13 cellular contexts compared by ENCODE assay signal in genomic region chr3:196135693-196136639, GRCh38. TPM values are rescaled to one million over a fixed set of nuclear protein-coding genes. Genes with fewer than 3 reads are reported as not detected.
A peak's percentile ranks its signal among the peaks of the same experiment; 100 is the strongest.
DNase-seq lines count a peak whose midpoint lies in the region; ATAC-seq and TF ChIP-seq lines count a peak whose summit lies in the region.
"Had no signal": no experiment of that assay in that cellular context is flagged by ENCODE, and none has a peak within 500 bp of the region (broad histone marks: within the 10 kb centered on the region; RNA-seq: fewer than 3 reads in every experiment).

No MANE protein-coding gene starts in this region.

- peak overlapping the region; percentile 44 for H2BK12ac ChIP-seq in trophoblast cell (ENCODE audit: low read length)

- H3K27me3 Mint-ChIP-seq in activated T-helper 2 cell treated with anti-CD3 and anti-CD28 coated beads, Interferon-gamma antibody, Interleukin-2, Interleukin-4, amounts not matched to agents 10 μg/mL and 5 μg/mL and 100 μg/mL, durations not matched to agents 14 hours and 24 hours and 36 hours (ENCODE audit: low read depth) = no peaks in the 10 kb centered on the region
- H3K27me3 Mint-ChIP-seq in activated T-helper 17 cell treated with anti-CD3 and anti-CD28 coated beads, Interleukin-2, amount 50 U/mL, for 72 hours = no peaks in the 10 kb centered on the region
- H3K27me3 Mint-ChIP-seq: CD4-positive, alpha-beta memory T cell; naive thymus-derived CD8-positive, alpha-beta T cell had no signal

- H2BK120ac ChIP-seq in trophoblast cell (ENCODE audit: insufficient read depth, low read length, poor library complexity) = no peak overlapping the region

- H3K9me3 ChIP-seq in trophoblast cell (ENCODE audit: insufficient read depth, low read depth, low read length) = no peaks in the 10 kb centered on the region
- H3K9me3 ChIP-seq in tibial artery = no peaks in the 10 kb centered on the region

- no peak overlapping the region for H3K4me3 Mint-ChIP-seq in activated T-helper 2 cell treated with anti-CD3 and anti-CD28 coated beads, Interferon-gamma antibody, Interleukin-2, Interleukin-4, amounts not matched to agents 10 μg/mL and 5 μg/mL and 100 μg/mL, durations not matched to agents 14 hours and 24 hours and 36 hours (ENCODE audit: low read depth)
- no peak overlapping the region for H3K4me3 Mint-ChIP-seq in activated T-helper 17 cell treated with anti-CD3 and anti-CD28 coated beads, Interleukin-2, amount 50 U/mL, for 72 hours
- H3K4me3 Mint-ChIP-seq: CD4-positive, alpha-beta memory T cell; naive thymus-derived CD8-positive, alpha-beta T cell had no signal

- H3K27ac Mint-ChIP-seq in activated T-helper 2 cell treated with anti-CD3 and anti-CD28 coated beads, Interferon-gamma antibody, Interleukin-2, Interleukin-4, amounts not matched to agents 10 μg/mL and 5 μg/mL and 100 μg/mL, durations not matched to agents 14 hours and 24 hours and 36 hours = no peak overlapping the region
- H3K27ac Mint-ChIP-seq in activated T-helper 17 cell treated with anti-CD3 and anti-CD28 coated beads, Interleukin-2, amount 50 U/mL, for 72 hours = no peak overlapping the region

- no peak overlapping the region for H4K91ac ChIP-seq in trophoblast cell (ENCODE audit: low read depth, low read length)

- H3K18ac ChIP-seq in trophoblast cell (ENCODE audit: low read length) = no peak overlapping the region

- no peak overlapping the region for H2AFZ ChIP-seq in trophoblast cell (ENCODE audit: insufficient read depth, low read length, poor library complexity)

- H3K79me2 ChIP-seq in trophoblast cell (ENCODE audit: control insufficient read depth, insufficient read depth, low read length, poor library complexity) = no peaks in the 10 kb centered on the region

- peaks cover 7% of the 10 kb centered on the region for H3K79me1 ChIP-seq in trophoblast cell (ENCODE audit: low read length)

- no peaks in the 10 kb centered on the region for H3K9me3 Mint-ChIP-seq in activated T-helper 2 cell treated with anti-CD3 and anti-CD28 coated beads, Interferon-gamma antibody, Interleukin-2, Interleukin-4, amounts not matched to agents 10 μg/mL and 5 μg/mL and 100 μg/mL, durations not matched to agents 14 hours and 24 hours and 36 hours
- no peaks in the 10 kb centered on the region for H3K9me3 Mint-ChIP-seq in activated T-helper 17 cell treated with anti-CD3 and anti-CD28 coated beads, Interleukin-2, amount 50 U/mL, for 72 hours
- H3K9me3 Mint-ChIP-seq: CD4-positive, alpha-beta memory T cell; naive thymus-derived CD8-positive, alpha-beta T cell had no signal

- ATAC-seq in foreskin keratinocyte = peak; percentile 76
- ATAC-seq in activated T-helper 17 cell treated with anti-CD3 and anti-CD28 coated beads, Interleukin-2, amount 50 U/mL, for 72 hours (replicated peaks) = no peak
- ATAC-seq in HG03354 (IDR thresholded peaks at IDR 0.05; ENCODE audit: poor library complexity, severe bottlenecking, unreplicated experiment) = no peak
- ATAC-seq: naive thymus-derived CD8-positive, alpha-beta T cell had no signal

- H3K27ac ChIP-seq in foreskin keratinocyte (peak overlapping the region; percentile 16), trophoblast cell (ENCODE audit: low read depth, low read length) (peak overlapping the region; percentile 19), tibial artery (no peak overlapping the region)

- no peaks in the 10 kb centered on the region for H3K36me3 Mint-ChIP-seq in activated T-helper 2 cell treated with anti-CD3 and anti-CD28 coated beads, Interferon-gamma antibody, Interleukin-2, Interleukin-4, amounts not matched to agents 10 μg/mL and 5 μg/mL and 100 μg/mL, durations not matched to agents 14 hours and 24 hours and 36 hours (ENCODE audit: low read depth)
- no peaks in the 10 kb centered on the region for H3K36me3 Mint-ChIP-seq in activated T-helper 17 cell treated with anti-CD3 and anti-CD28 coated beads, Interleukin-2, amount 50 U/mL, for 72 hours (ENCODE audit: low read depth)
- H3K36me3 Mint-ChIP-seq: CD4-positive, alpha-beta memory T cell; naive thymus-derived CD8-positive, alpha-beta T cell had no signal

- WGBS in trophoblast cell (ENCODE audit: extremely low coverage, insufficient coverage, insufficient read length) = no CpG with 5 or more reads among the region's 12 CpGs

- H3K4me1 ChIP-seq in foreskin keratinocyte = peaks cover 14% of the 10 kb centered on the region
- H3K4me1 ChIP-seq in trophoblast cell (ENCODE audit: control insufficient read depth in 1 of 2, insufficient read depth in 2 of 2, low read length in 2 of 2) = peaks cover 7 to 15% of the 10 kb centered on the region in 2 experiments
- H3K4me1 ChIP-seq in tibial artery = no peaks in the 10 kb centered on the region

- no peak overlapping the region for H3K4me3 ChIP-seq in trophoblast cell (ENCODE audit: low read depth, low read length)
- H3K4me3 ChIP-seq in tibial artery = no peak overlapping the region

- peak overlapping the region; percentile 45 for H3K4me2 ChIP-seq in trophoblast cell (ENCODE audit: low read length)

- peak; percentile 30 for DNase-seq in Daoy (ENCODE audit: low read depth)
- DNase-seq in NCI-H226 = peak; percentile 97
- DNase-seq in foreskin keratinocyte = peak; percentile 97
- DNase-seq in trophoblast cell = peak; percentile 93 to 97
- DNase-seq in activated T-helper 2 cell treated with anti-CD3 and anti-CD28 coated beads, Interferon-gamma antibody, Interleukin-2, Interleukin-4, amounts not matched to agents 10 μg/mL and 5 μg/mL and 100 μg/mL, durations not matched to agents 14 hours and 24 hours and 36 hours (ENCODE audit: low spot score) = no peak
- DNase-seq in tibial artery = no peak
- DNase-seq: CD4-positive, alpha-beta memory T cell; naive thymus-derived CD8-positive, alpha-beta T cell; NCI-H524 treated with DMSO at 0.1 percent for 48 hours; stimulated activated CD4-positive, alpha-beta T cell treated with anti-CD3 and anti-CD28 coated beads, Interleukin-2, amount 100 ng/mL, for 24 hours; T-helper 1 cell had no signal

- no peak overlapping the region for H4K12ac ChIP-seq in trophoblast cell (ENCODE audit: low read depth, low read length)

- H3K4ac ChIP-seq in trophoblast cell (ENCODE audit: low read depth, low read length) = no peak overlapping the region

- no peak overlapping the region for H2AK5ac ChIP-seq in trophoblast cell (ENCODE audit: low read length)

- H3K27me3 ChIP-seq in foreskin keratinocyte (no peaks in the 10 kb centered on the region), trophoblast cell (ENCODE audit: insufficient read depth, low read length) (no peaks in the 10 kb centered on the region), tibial artery (peaks cover 0 to 16% of the 10 kb centered on the region in 2 donors)

- H3K23ac ChIP-seq in trophoblast cell (ENCODE audit: low read length) = no peak overlapping the region

- H3K14ac ChIP-seq in trophoblast cell (ENCODE audit: low read length) = peak overlapping the region; percentile 9

- H2BK5ac ChIP-seq in trophoblast cell (ENCODE audit: low read depth, low read length, poor library complexity) = no peak overlapping the region

- no peak for TF ChIP-seq CTCF in foreskin keratinocyte (conservative IDR thresholded peaks at IDR 0.05)
- TF ChIP-seq CTCF in tibial artery (IDR thresholded peaks at IDR 0.05) = no peak

- H4K8ac ChIP-seq in trophoblast cell (ENCODE audit: low read depth, low read length) = no peak overlapping the region

- no peak overlapping the region for H3K9ac ChIP-seq in trophoblast cell (ENCODE audit: low read length)

- H3K36me3 ChIP-seq in trophoblast cell (ENCODE audit: control insufficient read depth in 1 of 2, insufficient read depth in 2 of 2, low read length in 2 of 2) (no peaks in the 10 kb centered on the region), tibial artery (no peaks in the 10 kb centered on the region)

- H3K4me1 Mint-ChIP-seq in activated T-helper 2 cell treated with anti-CD3 and anti-CD28 coated beads, Interferon-gamma antibody, Interleukin-2, Interleukin-4, amounts not matched to agents 10 μg/mL and 5 μg/mL and 100 μg/mL, durations not matched to agents 14 hours and 24 hours and 36 hours (ENCODE audit: low read depth) = peaks cover 15% of the 10 kb centered on the region
- no peaks in the 10 kb centered on the region for H3K4me1 Mint-ChIP-seq in activated T-helper 17 cell treated with anti-CD3 and anti-CD28 coated beads, Interleukin-2, amount 50 U/mL, for 72 hours

- intact Hi-C loops in activated T-helper 2 cell treated with anti-CD3 and anti-CD28 coated beads, Interferon-gamma antibody, Interleukin-2, Interleukin-4, amounts not matched to agents 10 μg/mL and 5 μg/mL and 100 μg/mL, durations not matched to agents 14 hours and 24 hours and 36 hours (cut with micrococcal nuclease) = no loop called here
- intact Hi-C loops in tibial artery (cut with DNase I; ENCODE audit: low total_unique reads) = no loop called here

RNA-seq across cellular contexts. Expression of gene TFRC, which starts 54.1 kb away (rescaled TPM):
- total RNA-seq in Daoy (2014; rRNA removed; shearing (Covaris generic)) = 195 and 212 TPM in 2 replicates
- 44.6 and 52.3 TPM in 2 replicates for total RNA-seq in foreskin keratinocyte
- polyA plus RNA-seq in foreskin keratinocyte = 12.8 and 13.4 TPM in 2 replicates
- polyA plus RNA-seq in trophoblast cell (2013) = 57.9 and 61.0 TPM in 2 replicates
- total RNA-seq in activated T-helper 2 cell treated with anti-CD3 and anti-CD28 coated beads, Interferon-gamma antibody, Interleukin-2, Interleukin-4, amounts not matched to agents 10 μg/mL and 5 μg/mL and 100 μg/mL, durations not matched to agents 14 hours and 24 hours and 36 hours = 644 and 680 TPM in 2 replicates
- total RNA-seq in activated T-helper 17 cell treated with anti-CD3 and anti-CD28 coated beads, Interleukin-2, amount 50 U/mL, for 72 hours = 100 to 1,000 TPM; 376 to 800 TPM

Comparison
In these comparisons a context has a peak if more than half of its experiments do, and no peak if none do; other contexts are left out.
1. DNase-seq: peak in Daoy (single experiment), NCI-H226 (single experiment), foreskin keratinocyte (2 of 2) and trophoblast cell (2 of 2); none in activated T-helper 2 cell treated with anti-CD3 and anti-CD28 coated beads, Interferon-gamma antibody, Interleukin-2, Interleukin-4, amounts not matched to agents 10 μg/mL and 5 μg/mL and 100 μg/mL, durations not matched to agents 14 hours and 24 hours and 36 hours (single experiment) and tibial artery (0 of 2).
2. H3K27ac ChIP-seq: peak in foreskin keratinocyte (single experiment) and trophoblast cell (single experiment); none in tibial artery (0 of 2).